ENCODE assay signal across 8 cellular contexts in genomic region chr2:113603467-113604084, GRCh38. TPM values are rescaled to one million over a fixed set of nuclear protein-coding genes. Genes with fewer than 3 reads are reported as not detected.
DNase-seq lines count a peak whose midpoint lies in the region; ATAC-seq and TF ChIP-seq lines count a peak whose summit lies in the region.
"Not testable (repeated sequence)": the region's sequence is repeated elsewhere in the genome, so short reads cannot be mapped to it uniquely, and the experiment has no call there.

No MANE protein-coding gene starts in this region.

- ATAC-seq in GM18517 (IDR thresholded peaks at IDR 0.05; ENCODE audit: unreplicated experiment) (peak; percentile 75), HG02852 (IDR thresholded peaks at IDR 0.05; ENCODE audit: unreplicated experiment) (peak; percentile 95), left lung (peak; percentile 96)

- peak; percentile 22 to 81 for TF ChIP-seq POLR2A in uterus (IDR thresholded peaks at IDR 0.05)

- H3K4me1 Mint-ChIP-seq in activated T-cell treated with anti-CD3 and anti-CD28 coated beads, Interleukin-2, amount 50 U/mL, for 24 hours (ENCODE audit: low read depth): not testable (repeated sequence)

- H3K4me3 ChIP-seq in OCI-LY3 (ENCODE audit: low read length): peak overlapping the region; percentile 63
- not testable (repeated sequence) for H3K4me3 ChIP-seq in endocrine pancreas (ENCODE audit: control insufficient read depth, insufficient read depth, low read length)
- H3K4me3 ChIP-seq in left lung: peak overlapping the region; percentile 25 to 42
- peak overlapping the region; percentile 57 for H3K4me3 ChIP-seq in smooth muscle cell
- H3K4me3 ChIP-seq in uterus: peak overlapping the region; percentile 47 to 72

- not testable (repeated sequence) for H3K9me3 ChIP-seq in OCI-LY3 (ENCODE audit: insufficient read depth, low read length); endocrine pancreas (ENCODE audit: control insufficient read depth, low read length); left lung; smooth muscle cell (replicated peaks; ENCODE audit: low read depth); uterus

- not testable (repeated sequence) for H4K20me1 ChIP-seq in OCI-LY3 (ENCODE audit: insufficient read depth, low read length); smooth muscle cell (ENCODE audit: low read depth)

- not testable (repeated sequence) for DNase-seq in activated T-cell treated with anti-CD3 and anti-CD28 coated beads, Interleukin-2, amount 50 U/mL, for 24 hours; smooth muscle cell (lab: John Stamatoyannopoulos, UW; ENCODE audit: unreplicated experiment)
- DNase-seq in left lung: peak; percentile 91 to 94
- peak; percentile 86 to 87 for DNase-seq in uterus

- not testable (repeated sequence) for H3K27me3 ChIP-seq in OCI-LY3 (ENCODE audit: low read depth, low read length); endocrine pancreas (ENCODE audit: control insufficient read depth, insufficient read depth, low read length); left lung; smooth muscle cell (ENCODE audit: low read depth); uterus

- not testable (repeated sequence) for H3F3A ChIP-seq in smooth muscle cell (ENCODE audit: low read depth)

- not testable (repeated sequence) for H3K4me1 ChIP-seq in OCI-LY3 (ENCODE audit: low read length); endocrine pancreas (ENCODE audit: control insufficient read depth, insufficient read depth, low read length); left lung; smooth muscle cell (ENCODE audit: low read depth); uterus

- H2AFZ ChIP-seq in OCI-LY3 (ENCODE audit: low read depth, low read length); smooth muscle cell (ENCODE audit: low read depth): not testable (repeated sequence)

- H3K27ac ChIP-seq in OCI-LY3 (ENCODE audit: low read length): peak overlapping the region; percentile 52
- peak overlapping the region; percentile 90 to 91 for H3K27ac ChIP-seq in left lung
- H3K27ac ChIP-seq in smooth muscle cell (ENCODE audit: low read depth): peak overlapping the region; percentile 60
- peak overlapping the region; percentile 91 to 92 for H3K27ac ChIP-seq in uterus

- H3K9ac ChIP-seq in OCI-LY3 (ENCODE audit: low read length) (peak overlapping the region; percentile 37; the same call in 1 of the 2 replicates), endocrine pancreas (ENCODE audit: control insufficient read depth, insufficient read depth, low read length) (peak overlapping the region; percentile 26)
- not testable (repeated sequence) for H3K9ac ChIP-seq in smooth muscle cell (ENCODE audit: low read depth)

- under 1% methylated on average over 29 of the region's 84 CpGs for WGBS in smooth muscle cell (ENCODE audit: low lambda C conversion rate)

- not testable (repeated sequence) for TF ChIP-seq CTCF in OCI-LY3 (IDR thresholded peaks at IDR 0.05; ENCODE audit: low read depth, low read length); left lung (IDR thresholded peaks at IDR 0.05); smooth muscle cell (IDR thresholded peaks at IDR 0.05; ENCODE audit: borderline replicate concordance, insufficient read depth, poor library complexity, severe bottlenecking); uterus (IDR thresholded peaks at IDR 0.05)

- H3K36me3 Mint-ChIP-seq in activated T-cell treated with anti-CD3 and anti-CD28 coated beads, Interleukin-2, amount 50 U/mL, for 24 hours (ENCODE audit: low read depth): not testable (repeated sequence)

- not testable (repeated sequence) for H3K9me3 Mint-ChIP-seq in activated T-cell treated with anti-CD3 and anti-CD28 coated beads, Interleukin-2, amount 50 U/mL, for 24 hours

- peak overlapping the region; percentile 99 for H3K27ac Mint-ChIP-seq in activated T-cell treated with anti-CD3 and anti-CD28 coated beads, Interleukin-2, amount 50 U/mL, for 24 hours

- not testable (repeated sequence) for H3K79me2 ChIP-seq in OCI-LY3 (ENCODE audit: low read length); smooth muscle cell (ENCODE audit: low read depth)

- H3K36me3 ChIP-seq in OCI-LY3 (replicated peaks; ENCODE audit: low read depth, low read length); endocrine pancreas (ENCODE audit: control insufficient read depth, insufficient read depth, low read length); left lung; smooth muscle cell (ENCODE audit: low read depth); uterus: not testable (repeated sequence)

- not testable (repeated sequence) for H3K4me2 ChIP-seq in OCI-LY3 (ENCODE audit: low read length)
- H3K4me2 ChIP-seq in smooth muscle cell: peak overlapping the region; percentile 79

- intact Hi-C loops in left lung (cut with DNase I); uterus (cut with DNase I; ENCODE audit: low total_unique reads): not testable (repeated sequence)

- H3K4me3 Mint-ChIP-seq in activated T-cell treated with anti-CD3 and anti-CD28 coated beads, Interleukin-2, amount 50 U/mL, for 24 hours: peak overlapping the region; percentile 93

- H3K27me3 Mint-ChIP-seq in activated T-cell treated with anti-CD3 and anti-CD28 coated beads, Interleukin-2, amount 50 U/mL, for 24 hours: not testable (repeated sequence)

RNA-seq across cellular contexts. Expression of gene RABL2A, which starts 23.5 kb away (rescaled TPM):
- total RNA-seq in left lung (10 to 100 TPM; 15.7 to 20.0 TPM), smooth muscle cell (11.3 and 13.5 TPM in 2 replicates), uterus (10 to 100 TPM in 3 of 4 donors, 1 to 10 TPM in 1; 1.8 to 39.3 (median 23.7) TPM)
- polyA plus RNA-seq in smooth muscle cell: 10.9 and 11.8 TPM in 2 replicates
